In genomic region chr4:139015948-139016451, GRCh38 we compare ENCODE assay signal across 8 cellular contexts. TPM values are rescaled to one million over a fixed set of nuclear protein-coding genes. Genes with fewer than 3 reads are reported as not detected.
DNase-seq lines count a peak whose midpoint lies in the region; ATAC-seq and TF ChIP-seq lines count a peak whose summit lies in the region.

No MANE protein-coding gene starts in this region.

- no peaks in the 10 kb centered on the region for H3K27me3 ChIP-seq in GM06990 (replicated peaks; ENCODE audit: control insufficient read depth, insufficient read depth, low read length)
- no peaks in the 10 kb centered on the region for H3K27me3 ChIP-seq in muscle layer of colon (ENCODE audit: control insufficient read depth in 1 of 2, insufficient read depth in 2 of 2, low read length in 2 of 2)
- H3K27me3 ChIP-seq in subcutaneous abdominal adipose tissue (ENCODE audit: control insufficient read depth in 5 of 5, insufficient read depth in 4 of 5, low read length in 5 of 5), result no peaks in the 10 kb centered on the region

- H3K27ac ChIP-seq in muscle layer of colon (ENCODE audit: low read depth, low read length) (peak overlapping the region; percentile 83), subcutaneous abdominal adipose tissue (ENCODE audit: low read depth, low read length) (peak overlapping the region; percentile 94)

- H3K9me3 ChIP-seq in muscle layer of colon (ENCODE audit: low read length) (no peaks in the 10 kb centered on the region), subcutaneous abdominal adipose tissue (ENCODE audit: control insufficient read depth in 5 of 5, low read length in 5 of 5) (no peaks in the 10 kb centered on the region)

- peak overlapping the region; percentile 96 for H3K27ac Mint-ChIP-seq in activated CD4-positive, alpha-beta T cell treated with anti-CD3 and anti-CD28 coated beads, Interleukin-2, amount 10 ng/mL, durations not matched to agents 24 days and 14 days
- H3K27ac Mint-ChIP-seq in endothelial cell (ENCODE audit: unreplicated experiment), result peak overlapping the region; percentile 93

- DNase-seq in GM06990 (ENCODE audit: extremely low read depth, insufficient read length) (no peak), KBM-7 (peak; percentile 58), endothelial cell (ENCODE audit: low spot score) (no peak), T1000 (lab: John Stamatoyannopoulos, UW) (no peak)
- no peak for DNase-seq in activated CD4-positive, alpha-beta T cell treated with anti-CD3 and anti-CD28 coated beads, Interleukin-2, amount 10 ng/mL, durations not matched to agents 24 days and 14 days

- ATAC-seq in GM21515 (IDR thresholded peaks at IDR 0.05; ENCODE audit: unreplicated experiment), result peak; percentile 40

- peaks cover 35% of the 10 kb centered on the region for H3K4me1 Mint-ChIP-seq in activated CD4-positive, alpha-beta T cell treated with anti-CD3 and anti-CD28 coated beads, Interleukin-2, amount 10 ng/mL, durations not matched to agents 24 days and 14 days
- H3K4me1 Mint-ChIP-seq in endothelial cell (ENCODE audit: unreplicated experiment), result peaks cover 43% of the 10 kb centered on the region

- H3K4me1 ChIP-seq in muscle layer of colon (ENCODE audit: insufficient read depth, low read length), result peaks cover 16% of the 10 kb centered on the region
- H3K4me1 ChIP-seq in subcutaneous abdominal adipose tissue (ENCODE audit: control insufficient read depth in 5 of 5, insufficient read depth in 5 of 5, low read length in 5 of 5), result peaks cover 8 to 49% (median 38%) of the 10 kb centered on the region in 5 donors

- H3K36me3 ChIP-seq in GM06990 (ENCODE audit: control insufficient read depth, insufficient read depth, low read length), result no peaks in the 10 kb centered on the region
- H3K36me3 ChIP-seq in muscle layer of colon (ENCODE audit: insufficient read depth, low read length), result no peaks in the 10 kb centered on the region
- peaks cover 0 to 4% (median 0%) of the 10 kb centered on the region in 5 donors for H3K36me3 ChIP-seq in subcutaneous abdominal adipose tissue (ENCODE audit: control insufficient read depth in 5 of 5, insufficient read depth in 5 of 5, low read length in 5 of 5)

- H3K27me3 Mint-ChIP-seq in activated CD4-positive, alpha-beta T cell treated with anti-CD3 and anti-CD28 coated beads, Interleukin-2, amount 10 ng/mL, durations not matched to agents 24 days and 14 days, result no peaks in the 10 kb centered on the region
- H3K27me3 Mint-ChIP-seq in endothelial cell (ENCODE audit: unreplicated experiment), result peaks cover 17% of the 10 kb centered on the region

- peak overlapping the region; percentile 93 for H3K4me3 Mint-ChIP-seq in activated CD4-positive, alpha-beta T cell treated with anti-CD3 and anti-CD28 coated beads, Interleukin-2, amount 10 ng/mL, durations not matched to agents 24 days and 14 days
- peak overlapping the region; percentile 97 for H3K4me3 Mint-ChIP-seq in endothelial cell (ENCODE audit: unreplicated experiment)

- H3K36me3 Mint-ChIP-seq in activated CD4-positive, alpha-beta T cell treated with anti-CD3 and anti-CD28 coated beads, Interleukin-2, amount 10 ng/mL, durations not matched to agents 24 days and 14 days (ENCODE audit: low read depth), result peaks cover 16% of the 10 kb centered on the region
- no peaks in the 10 kb centered on the region for H3K36me3 Mint-ChIP-seq in endothelial cell (ENCODE audit: low read depth, unreplicated experiment)

- no peak overlapping the region for H3K9ac ChIP-seq in muscle layer of colon (ENCODE audit: low read length)
- H3K9ac ChIP-seq in subcutaneous abdominal adipose tissue (ENCODE audit: low read length in 5 of 5), result peak overlapping the region; percentile 85 to 98 (median 89)

- peak; percentile 21 for TF ChIP-seq CTCF in GM06990 (IDR thresholded peaks at IDR 0.05; ENCODE audit: insufficient read depth, low read length, poor library complexity, severe bottlenecking)
- TF ChIP-seq CTCF in endothelial cell (IDR thresholded peaks at IDR 0.05; ENCODE audit: unreplicated experiment), result no peak

- H3K4me3 ChIP-seq in GM06990 (replicated peaks; ENCODE audit: low read depth, low read length) (peak overlapping the region; percentile 82), muscle layer of colon (ENCODE audit: low read depth in 1 of 2, low read length in 2 of 2) (peak overlapping the region; percentile 65 to 83), subcutaneous abdominal adipose tissue (ENCODE audit: low read depth in 1 of 5, low read length in 5 of 5) (peak overlapping the region; percentile 81 to 97 (median 95))

- intact Hi-C loops in activated CD4-positive, alpha-beta T cell treated with anti-CD3 and anti-CD28 coated beads, Interleukin-2, amount 10 ng/mL, durations not matched to agents 24 days and 14 days (cut with micrococcal nuclease), result loop anchor here (1.0 to 10.0 kb wide), 9 partner anchors 67 to 1509 kb away; partner anchors contain the start of genes ELF2, ELMOD2, NAA15 and SLC7A11

- H3K9me3 Mint-ChIP-seq in activated CD4-positive, alpha-beta T cell treated with anti-CD3 and anti-CD28 coated beads, Interleukin-2, amount 10 ng/mL, durations not matched to agents 24 days and 14 days, result peaks cover 4% of the 10 kb centered on the region
- H3K9me3 Mint-ChIP-seq in endothelial cell (ENCODE audit: unreplicated experiment), result no peaks in the 10 kb centered on the region

- in situ Hi-C loops in KBM-7 (cut with MboI; ENCODE audit: low pct_unique_long_range_greater_than_20kb, low sequenced_read_pairs), result no loop called here

RNA-seq across cellular contexts. Expression of gene NOCT, which starts 0.4 kb away (rescaled TPM):
- 21.3 and 25.3 TPM in 2 replicates for total RNA-seq in activated CD4-positive, alpha-beta T cell treated with anti-CD3 and anti-CD28 coated beads, Interleukin-2, amount 10 ng/mL, durations not matched to agents 24 days and 14 days
- total RNA-seq in endothelial cell (ENCODE audit: unreplicated experiment), result 9.3 TPM
